34 cellular contexts compared by ENCODE assay signal in the genomic region with DNA sequence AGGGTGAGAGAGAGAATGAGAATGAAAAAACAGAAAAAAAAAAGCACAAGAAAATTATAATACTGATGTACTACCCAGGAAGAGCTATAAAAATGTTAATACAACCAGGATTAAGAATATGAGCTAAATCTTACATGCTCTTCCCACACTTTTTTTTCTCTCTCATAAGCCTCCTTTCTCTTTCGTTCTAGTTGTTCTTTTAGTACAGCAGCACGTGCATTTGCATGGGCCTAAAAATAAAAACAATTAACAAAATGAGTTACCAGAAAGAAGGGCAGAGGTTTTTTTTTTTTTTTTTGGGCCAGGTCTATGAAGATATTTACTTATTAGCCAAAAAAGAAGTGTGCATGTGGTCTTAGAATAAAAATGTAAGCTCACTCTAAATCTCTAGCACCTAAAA.
"Had no signal": no experiment of that assay in that cellular context is flagged by ENCODE, and none has a peak within 500 bp of the region (broad histone marks: within the 10 kb centered on the region; RNA-seq: fewer than 3 reads in every experiment).

No MANE protein-coding gene starts in this region.

- DNase-seq: Karpas-422, Kasumi-1, MG63, MV-4-11, NCI-H1048, NCI-H1092, NCI-H1092 treated with DMSO at 0.1 percent for 48 hours, NCI-H1105, NCI-H1105 treated with DMSO at 0.1 percent for 48 hours, NCI-H1417, NCI-H1417 treated with DMSO at 0.1 percent for 48 hours, NCI-H1436, NCI-H1436 treated with DMSO at 0.1 percent for 48 hours, NCI-H146, NCI-H1694, NCI-H1694 treated with DMSO at 0.1 percent for 48 hours, NCI-H187, NCI-H187 treated with DMSO at 0.1 percent for 48 hours, NCI-H1930, NCI-H2029, NCI-H2029 treated with DMSO at 0.1 percent for 48 hours, NCI-H2081, NCI-H2081 treated with DMSO at 0.1 percent for 48 hours, NCI-H2107, NCI-H2171, NCI-H2171 treated with DMSO at 0.1 percent for 48 hours, NCI-H2227 treated with DMSO at 0.1 percent for 48 hours, NCI-H226, NCI-H345, NCI-H446, NCI-H446 treated with DMSO at 0.1 percent for 48 hours, NCI-H510A, NCI-H510A treated with DMSO at 0.1 percent for 48 hours had no signal

- H3K4me3 ChIP-seq: MG63 had no signal

- H3K9me3 ChIP-seq: MG63 had no signal

- H3K27me3 ChIP-seq: MG63 had no signal

- H3K4me2 ChIP-seq: KMS-11 had no signal

- H3K9ac ChIP-seq: KMS-11 had no signal

- H3K27ac ChIP-seq: KMS-11 had no signal
